ENCODE assay signal across 19 cellular contexts in the genomic region with DNA sequence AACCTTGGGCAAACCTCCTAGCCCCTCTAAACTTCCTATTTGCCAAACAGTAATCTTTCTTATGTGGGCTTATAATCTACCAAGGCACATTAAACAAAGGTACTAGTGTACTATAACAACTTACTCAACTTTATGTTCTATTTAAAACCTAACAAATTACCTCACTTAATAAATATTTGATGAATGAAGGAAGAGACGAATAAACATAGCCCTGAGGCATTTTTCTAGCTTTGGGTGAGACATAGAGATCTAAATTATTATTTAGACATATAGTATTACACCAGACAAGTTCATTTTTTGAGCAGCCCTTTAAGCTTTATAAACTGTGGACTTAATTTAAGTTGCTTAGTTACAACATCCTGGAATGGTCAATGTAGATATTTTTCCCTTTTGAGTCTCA.
A peak's percentile ranks its signal among the peaks of the same experiment; 100 is the strongest.
DNase-seq lines count a peak whose midpoint lies in the region; ATAC-seq and TF ChIP-seq lines count a peak whose summit lies in the region.
"Had no signal": no experiment of that assay in that cellular context is flagged by ENCODE, and none has a peak within 500 bp of the region (broad histone marks: within the 10 kb centered on the region; RNA-seq: fewer than 3 reads in every experiment).

No MANE protein-coding gene starts in this region.

- H3K9me3 ChIP-seq in gastrocnemius medialis (no peaks in the 10 kb centered on the region), right cardiac atrium (ENCODE audit: control insufficient read depth, low read length) (no peaks in the 10 kb centered on the region)
- H3K9me3 ChIP-seq: Caco-2, HAP-1, Peyer's patch had no signal

- H3K27me3 ChIP-seq in gastrocnemius medialis (peaks cover 0 to 3% (median 0%) of the 10 kb centered on the region in 3 donors), right cardiac atrium (ENCODE audit: control insufficient read depth, insufficient read depth) (no peaks in the 10 kb centered on the region)
- H3K27me3 ChIP-seq: Peyer's patch had no signal

- no peak for TF ChIP-seq CTCF in astrocyte of the spinal cord (IDR thresholded peaks at IDR 0.05; ENCODE audit: low read depth, low read length)
- no peak for TF ChIP-seq CTCF in gastrocnemius medialis (IDR thresholded peaks at IDR 0.05 in 4 of 5, conservative IDR thresholded peaks at IDR 0.05 in 1 of 5)

- H3K36me3 ChIP-seq in gastrocnemius medialis, result no peaks in the 10 kb centered on the region
- H3K36me3 ChIP-seq: HAP-1, Peyer's patch had no signal

- in situ Hi-C loops in astrocyte of the spinal cord (cut with HindIII; ENCODE audit: low sequenced_read_pairs) (no loop called here), gastrocnemius medialis (cut with MboI; ENCODE audit: low sequenced_read_pairs in 4 of 4) (no loop called here)

- intact Hi-C loops in gastrocnemius medialis (cut with DNase I; ENCODE audit: low total_unique reads) (no loop called here), right cardiac atrium (cut with DNase I) (no loop called here)

- no peak for ATAC-seq in GM18861 (IDR thresholded peaks at IDR 0.05; ENCODE audit: unreplicated experiment)
- ATAC-seq in gastrocnemius medialis, result no peak
- ATAC-seq in right cardiac atrium, result no peak
- ATAC-seq in HG03159 (IDR thresholded peaks at IDR 0.05; ENCODE audit: unreplicated experiment), result no peak

- H3K4me3 ChIP-seq in astrocyte of the spinal cord (ENCODE audit: low read depth, low read length), result no peak overlapping the region
- H3K4me3 ChIP-seq in gastrocnemius medialis, result no peak overlapping the region
- no peak overlapping the region for H3K4me3 ChIP-seq in right cardiac atrium (ENCODE audit: low read length)
- H3K4me3 ChIP-seq: HAP-1, Peyer's patch had no signal

- H3K4me1 ChIP-seq in gastrocnemius medialis, result no peaks in the 10 kb centered on the region
- H3K4me1 ChIP-seq in right cardiac atrium (ENCODE audit: control insufficient read depth, insufficient read depth, low read length), result no peaks in the 10 kb centered on the region
- H3K4me1 ChIP-seq: Caco-2, Peyer's patch had no signal

- DNase-seq in EL (peak; percentile 15), NCI-H748 (lab: John Stamatoyannopoulos, UW; ENCODE audit: unreplicated experiment) (peak; percentile 53), astrocyte of the spinal cord (ENCODE audit: low read depth, low spot score) (peak; percentile 3), kidney glomerular epithelial cell (lab: John Stamatoyannopoulos, UW) (peak; percentile 8), gastrocnemius medialis (no peak), right cardiac atrium (no peak)
- DNase-seq: ACHN, AML-193, Caco-2, DMS53, NCI-H1417 treated with DMSO at 0.1 percent for 48 hours, NCI-H1930, NCI-H510A, Peyer's patch, SHP77 had no signal

- H3K27ac ChIP-seq in gastrocnemius medialis (no peak overlapping the region), right cardiac atrium (ENCODE audit: low read length) (no peak overlapping the region)
- H3K27ac ChIP-seq: HL-60, Peyer's patch had no signal

- no peak for TF ChIP-seq POLR2A in gastrocnemius medialis (IDR thresholded peaks at IDR 0.05)

- 23% methylated on average over 1 of the region's 1 CpG for WGBS in right cardiac atrium

Comparison
In these comparisons a context has a peak if more than half of its experiments do, and no peak if none do; other contexts are left out.
1. DNase-seq: peak in EL (single experiment), NCI-H748 (single experiment), astrocyte of the spinal cord (single experiment) and kidney glomerular epithelial cell (single experiment); none in gastrocnemius medialis (0 of 2) and right cardiac atrium (0 of 3).